29 cellular contexts compared by ENCODE assay signal in genomic region chr4:74480267-74480666, GRCh38. TPM values are rescaled to one million over a fixed set of nuclear protein-coding genes. Genes with fewer than 3 reads are reported as not detected.
"Had no signal": no experiment of that assay in that cellular context is flagged by ENCODE, and none has a peak within 500 bp of the region (broad histone marks: within the 10 kb centered on the region; RNA-seq: fewer than 3 reads in every experiment).

No MANE protein-coding gene starts in this region.

- H3K4me3 ChIP-seq: cardiac muscle cell, esophagus muscularis mucosa, ovary, prostate gland, skin epidermis, suprapubic skin, tibial artery had no signal

- H3K4me1 Mint-ChIP-seq: activated CD4-positive, alpha-beta T cell treated with anti-CD3 and anti-CD28 coated beads for 36 hours; activated CD8-positive, alpha-beta memory T cell treated with anti-CD3 and anti-CD28 coated beads, Interleukin-2, amount 10 ng/mL, durations not matched to agents 7 days and 5 days had no signal

- H3K4me3 Mint-ChIP-seq: activated CD4-positive, alpha-beta T cell treated with anti-CD3 and anti-CD28 coated beads for 36 hours; activated CD8-positive, alpha-beta memory T cell treated with anti-CD3 and anti-CD28 coated beads, Interleukin-2, amount 10 ng/mL, durations not matched to agents 7 days and 5 days; activated CD8-positive, alpha-beta T cell treated with anti-CD3 and anti-CD28 coated beads, Interleukin-2, amount 10 ng/mL, durations not matched to agents 7 days and 5 days; effector memory CD8-positive, alpha-beta T cell; naive B cell; stimulated activated naive B cell treated with anti-CD40 and anti-IgM and Interleukin-4, amounts not matched to agents 10 μg/mL and 1 μg/mL and 100 μg/mL, for 72 hours; T-helper 2 cell treated with Interferon-gamma antibody and Interleukin-4, amounts not matched to agents 5 μg/mL and 100 μg/mL, for 36 hours had no signal

- FAIRE-seq: endothelial cell of umbilical vein had no signal

- H3K36me3 Mint-ChIP-seq: activated CD8-positive, alpha-beta memory T cell treated with anti-CD3 and anti-CD28 coated beads, Interleukin-2, amount 10 ng/mL, durations not matched to agents 7 days and 5 days; activated naive CD4-positive, alpha-beta T cell treated with anti-CD3 and anti-CD28 coated beads, Interleukin-2, amount 50 U/mL, for 72 hours; naive B cell; stimulated activated naive B cell treated with anti-CD40 and anti-IgM and Interleukin-4, amounts not matched to agents 10 μg/mL and 1 μg/mL and 100 μg/mL, for 72 hours had no signal

- ATAC-seq: activated CD4-positive, alpha-beta T cell treated with anti-CD3 and anti-CD28 coated beads for 36 hours; activated CD8-positive, alpha-beta memory T cell treated with anti-CD3 and anti-CD28 coated beads, Interleukin-2, amount 10 ng/mL, durations not matched to agents 7 days and 5 days; activated CD8-positive, alpha-beta T cell treated with anti-CD3 and anti-CD28 coated beads, Interleukin-2, amount 10 ng/mL, durations not matched to agents 7 days and 5 days; activated naive CD4-positive, alpha-beta T cell treated with anti-CD3 and anti-CD28 coated beads, Interleukin-2, amount 50 U/mL, for 72 hours; effector memory CD8-positive, alpha-beta T cell; foreskin keratinocyte; left ventricle myocardium superior; sciatic nerve; stimulated activated naive B cell treated with anti-CD40 and anti-IgM and Interleukin-4, amounts not matched to agents 10 μg/mL and 1 μg/mL and 100 μg/mL, for 72 hours had no signal

- H3K9me3 Mint-ChIP-seq: activated naive CD4-positive, alpha-beta T cell treated with anti-CD3 and anti-CD28 coated beads, Interleukin-2, amount 50 U/mL, for 72 hours; activated T-helper 2 cell treated with anti-CD3 and anti-CD28 coated beads, Interferon-gamma antibody, Interleukin-2, Interleukin-4, amounts not matched to agents 10 μg/mL and 5 μg/mL and 100 μg/mL, durations not matched to agents 14 hours and 24 hours and 36 hours; effector memory CD8-positive, alpha-beta T cell; naive B cell; stimulated activated naive B cell treated with anti-CD40 and anti-IgM and Interleukin-4, amounts not matched to agents 10 μg/mL and 1 μg/mL and 100 μg/mL, for 72 hours; T-helper 2 cell treated with Interferon-gamma antibody and Interleukin-4, amounts not matched to agents 5 μg/mL and 100 μg/mL, for 36 hours had no signal

- DNase-seq: activated CD4-positive, alpha-beta T cell treated with anti-CD3 and anti-CD28 coated beads for 36 hours; activated CD4-positive, CD25-positive, alpha-beta regulatory T cell; activated CD8-positive, alpha-beta memory T cell treated with anti-CD3 and anti-CD28 coated beads, Interleukin-2, amount 10 ng/mL, durations not matched to agents 7 days and 5 days; activated CD8-positive, alpha-beta T cell treated with anti-CD3 and anti-CD28 coated beads, Interleukin-2, amount 10 ng/mL, durations not matched to agents 7 days and 5 days; activated naive CD4-positive, alpha-beta T cell; activated T-cell treated with anti-CD3 and anti-CD28 coated beads, Interleukin-2, amount 50 U/mL, for 48 hours; cortex of kidney; effector memory CD8-positive, alpha-beta T cell; foreskin keratinocyte; left ventricle myocardium superior; naive B cell; ovary; retina; stimulated activated CD4-positive, alpha-beta T cell treated with anti-CD3 and anti-CD28 coated beads, Interleukin-4, amount 100 ng/mL, for 24 hours; stimulated activated CD8-positive, alpha-beta memory T cell treated with anti-CD3 and anti-CD28 coated beads, Interleukin-4, amount 100 ng/mL, for 48 hours; stimulated activated naive B cell treated with anti-CD40 and anti-IgM and Interleukin-4, amounts not matched to agents 10 μg/mL and 1 μg/mL and 100 μg/mL, for 72 hours; T-helper 1 cell; tibial artery had no signal

- H3K27ac Mint-ChIP-seq: activated CD4-positive, alpha-beta T cell treated with anti-CD3 and anti-CD28 coated beads for 36 hours; activated CD8-positive, alpha-beta memory T cell treated with anti-CD3 and anti-CD28 coated beads, Interleukin-2, amount 10 ng/mL, durations not matched to agents 7 days and 5 days; activated CD8-positive, alpha-beta T cell treated with anti-CD3 and anti-CD28 coated beads, Interleukin-2, amount 10 ng/mL, durations not matched to agents 7 days and 5 days; activated naive CD4-positive, alpha-beta T cell treated with anti-CD3 and anti-CD28 coated beads, Interleukin-2, amount 50 U/mL, for 72 hours; activated T-helper 2 cell treated with anti-CD3 and anti-CD28 coated beads, Interferon-gamma antibody, Interleukin-2, Interleukin-4, amounts not matched to agents 10 μg/mL and 5 μg/mL and 100 μg/mL, durations not matched to agents 14 hours and 24 hours and 36 hours; effector memory CD8-positive, alpha-beta T cell; stimulated activated naive B cell treated with anti-CD40 and anti-IgM and Interleukin-4, amounts not matched to agents 10 μg/mL and 1 μg/mL and 100 μg/mL, for 72 hours; T-helper 2 cell treated with Interferon-gamma antibody and Interleukin-4, amounts not matched to agents 5 μg/mL and 100 μg/mL, for 36 hours had no signal

RNA-seq across cellular contexts. Expression of gene AREG, which starts 35.3 kb away (rescaled TPM):
- total RNA-seq: activated CD8-positive, alpha-beta T cell treated with anti-CD3 and anti-CD28 coated beads, Interleukin-2, amount 10 ng/mL, durations not matched to agents 7 days and 5 days; cardiac muscle cell; chondrocyte had no signal
